Comparison of ENCODE assay signal across 12 cellular contexts in genomic region chr12:45219621-45220020, GRCh38. TPM values are rescaled to one million over a fixed set of nuclear protein-coding genes. Genes with fewer than 3 reads are reported as not detected.
DNase-seq lines count a peak whose midpoint lies in the region; ATAC-seq and TF ChIP-seq lines count a peak whose summit lies in the region.
"Had no signal": no experiment of that assay in that cellular context is flagged by ENCODE, and none has a peak within 500 bp of the region (broad histone marks: within the 10 kb centered on the region; RNA-seq: fewer than 3 reads in every experiment).

No MANE protein-coding gene starts in this region.

- ATAC-seq in PC-3 (no peak), GM21423 (IDR thresholded peaks at IDR 0.05; ENCODE audit: unreplicated experiment) (no peak), GM21786 (IDR thresholded peaks at IDR 0.05; ENCODE audit: unreplicated experiment) (no peak), GM21825 (IDR thresholded peaks at IDR 0.05; ENCODE audit: unreplicated experiment) (no peak)

- H3F3A ChIP-seq in PC-3 (ENCODE audit: low read length, unreplicated experiment), result no peaks in the 10 kb centered on the region

- H3K9me2 ChIP-seq in PC-3 (replicated peaks; ENCODE audit: low read length), result no peaks in the 10 kb centered on the region

- CTCF ChIA-PET in PC-3 (lab: Charles Lee), result no interaction called here

- H3K79me2 ChIP-seq in PC-3 (ENCODE audit: low read length), result peaks cover 81% of the 10 kb centered on the region

- H3K27ac ChIP-seq in PC-3 (ENCODE audit: low read length) (no peak overlapping the region), neutrophil (peak overlapping the region; percentile 50)
- H3K27ac ChIP-seq: cardiac muscle cell had no signal

- peaks cover 27% of the 10 kb centered on the region for H3K4me1 ChIP-seq in PC-3 (ENCODE audit: insufficient read depth, low read length)
- H3K4me1 ChIP-seq in neutrophil (ENCODE audit: control insufficient read depth in 1 of 2, insufficient read depth in 1 of 2, low read depth in 1 of 2, low read length in 1 of 2), result peaks cover 44 to 51% of the 10 kb centered on the region in 2 experiments

- no peak overlapping the region for H3K9ac ChIP-seq in PC-3 (ENCODE audit: low read length)

- H3K27me3 ChIP-seq in PC-3 (ENCODE audit: low read length), result no peaks in the 10 kb centered on the region
- H3K27me3 ChIP-seq in neutrophil, result no peaks in the 10 kb centered on the region
- H3K27me3 ChIP-seq: cardiac muscle cell had no signal

- no peaks in the 10 kb centered on the region for H3K36me3 ChIP-seq in PC-3 (ENCODE audit: low read depth, low read length)
- H3K36me3 ChIP-seq in neutrophil, result no peaks in the 10 kb centered on the region
- H3K36me3 ChIP-seq: cardiac muscle cell had no signal

- no peak overlapping the region for H3K4me3 ChIP-seq in PC-3 (ENCODE audit: low read length)
- H3K4me3 ChIP-seq in epithelial cell of esophagus (ENCODE audit: low read length), result no peak overlapping the region
- no peak overlapping the region for H3K4me3 ChIP-seq in neutrophil (ENCODE audit: low read depth in 1 of 2, low read length in 1 of 2)
- H3K4me3 ChIP-seq: cardiac muscle cell, skin epidermis had no signal

- H2AFZ ChIP-seq in PC-3 (ENCODE audit: low read length), result no peak overlapping the region

- H3K9me3 ChIP-seq in PC-3 (ENCODE audit: low read length) (no peaks in the 10 kb centered on the region), neutrophil (no peaks in the 10 kb centered on the region)

- no TSS peak for BruUV-seq in PC-3 (replicated peaks; lab: Mats Ljungman, UMichigan)

- peak overlapping the region; percentile 23; the same call in 1 of the 2 replicates for H3K4me2 ChIP-seq in PC-3 (ENCODE audit: low read length)

- TF ChIP-seq CTCF in PC-3 (conservative IDR thresholded peaks at IDR 0.05; ENCODE audit: low read depth, low read length), result no peak
- TF ChIP-seq CTCF in epithelial cell of esophagus (IDR thresholded peaks at IDR 0.05; ENCODE audit: insufficient read depth, low read depth, low read length, missing control alignments), result no peak
- no peak for TF ChIP-seq CTCF in neutrophil (IDR thresholded peaks at IDR 0.05)

- peaks cover 19% of the 10 kb centered on the region; the same call in 1 of the 2 replicates for H4K20me1 ChIP-seq in PC-3 (ENCODE audit: low read length)

- DNase-seq in AML-193 (lab: John Stamatoyannopoulos, UW) (peak; percentile 11 to 26), PC-3 (no peak), epithelial cell of esophagus (ENCODE audit: low read depth) (peak; percentile 33)
- DNase-seq in activated naive CD4-positive, alpha-beta T cell treated with anti-CD3 and anti-CD28 coated beads, Interleukin-2, amount 50 U/mL, for 16 hours, result no peak
- DNase-seq: activated CD4-positive, alpha-beta T cell treated with anti-CD3 and anti-CD28 coated beads for 48 hours; NCI-H2081 treated with DMSO at 0.1 percent for 48 hours had no signal

- intact Hi-C loops in PC-3 (cut with micrococcal nuclease), result loop anchor here (5.0 kb wide), 1 partner anchor 508 kb away; the partner anchor contains the start of gene ARID2

- POLR2A ChIA-PET in PC-3 (lab: Charles Lee; ENCODE audit: unreplicated experiment), result no interaction called here

RNA-seq across cellular contexts. Expression of gene ANO6, which starts 3.7 kb away (rescaled TPM):
- 18.1 and 23.0 TPM in 2 replicates for total RNA-seq in PC-3 (2014; rRNA removed)

Comparison
In these comparisons a context has a peak if more than half of its experiments do, and no peak if none do; other contexts are left out.
1. DNase-seq: peak in AML-193 (2 of 2) and epithelial cell of esophagus (single experiment); none in PC-3 (single experiment) and activated naive CD4-positive, alpha-beta T cell treated with anti-CD3 and anti-CD28 coated beads, Interleukin-2, amount 50 U/mL, for 16 hours (single experiment).